ENCODE assay signal across 8 cellular contexts in genomic region chr10:118423800-118424479, GRCh38.
A peak's percentile ranks its signal among the peaks of the same experiment; 100 is the strongest.
DNase-seq lines count a peak whose midpoint lies in the region; ATAC-seq and TF ChIP-seq lines count a peak whose summit lies in the region.

No MANE protein-coding gene starts in this region.

- H3K4me1 Mint-ChIP-seq in chondrocyte (ENCODE audit: low read depth) = peaks cover 3% of the 10 kb centered on the region

- peaks cover 2% of the 10 kb centered on the region for H3K9me3 Mint-ChIP-seq in chondrocyte (ENCODE audit: low read depth)

- no peak overlapping the region for H3K4me3 Mint-ChIP-seq in chondrocyte (ENCODE audit: unreplicated experiment)

- peak; percentile 92 for DNase-seq in AG08395 (ENCODE audit: low spot score)
- DNase-seq in NCI-H345 (lab: John Stamatoyannopoulos, UW) = peak; percentile 80
- DNase-seq in activated CD4-positive, alpha-beta T cell treated with anti-CD3 and anti-CD28 coated beads for 1 hour = peak; percentile 33
- peak; percentile 80 for DNase-seq in chondrocyte (ENCODE audit: low spot score)
- peak; percentile 76 for DNase-seq in left lobe of liver (ENCODE audit: low spot score)
- DNase-seq in stimulated activated CD4-positive, alpha-beta T cell treated with anti-CD3 and anti-CD28 coated beads, Interleukin-4, amount 100 ng/mL, for 48 hours (ENCODE audit: low read depth in 2 of 2) = peak; percentile 52 to 63

- no peak overlapping the region for H3K27ac Mint-ChIP-seq in chondrocyte (ENCODE audit: unreplicated experiment)

- no peaks in the 10 kb centered on the region for H3K36me3 Mint-ChIP-seq in chondrocyte (ENCODE audit: low read depth)

- peaks cover 6% of the 10 kb centered on the region for H3K27me3 Mint-ChIP-seq in chondrocyte (ENCODE audit: low read depth)

- ATAC-seq in GM18870 (IDR thresholded peaks at IDR 0.05; ENCODE audit: unreplicated experiment) = peak; percentile 81
- ATAC-seq in HG03159 (IDR thresholded peaks at IDR 0.05; ENCODE audit: unreplicated experiment) = peak; percentile 97
- peak; percentile 98 for ATAC-seq in left lobe of liver

- peak; percentile 92 for TF ChIP-seq CTCF in chondrocyte (IDR thresholded peaks at IDR 0.05)

Comparison
In these comparisons a context has a peak if more than half of its experiments do, and no peak if none do; other contexts are left out.
1. Peak in every context shown above with its lines: DNase-seq and ATAC-seq.
2. DNase-seq: peak in every context shown above with its lines; median percentile 92 in AG08395; 80 in NCI-H345; 80 in chondrocyte; 76 in left lobe of liver; 58 in stimulated activated CD4-positive, alpha-beta T cell treated with anti-CD3 and anti-CD28 coated beads, Interleukin-4, amount 100 ng/mL, for 48 hours; 33 in activated CD4-positive, alpha-beta T cell treated with anti-CD3 and anti-CD28 coated beads for 1 hour.